Comparison of ENCODE assay signal across 32 cellular contexts in genomic region chr15:100434038-100434437, GRCh38.
"Had no signal": no experiment of that assay in that cellular context is flagged by ENCODE, and none has a peak within 500 bp of the region (broad histone marks: within the 10 kb centered on the region; RNA-seq: fewer than 3 reads in every experiment).

No MANE protein-coding gene starts in this region.

- H3K27me3 ChIP-seq: MG63 had no signal

- H3K36me3 ChIP-seq: MG63 had no signal

- H3K9me3 ChIP-seq: MG63 had no signal

- DNase-seq: Karpas-422, Kasumi-1, MG63, MM.1S, NCI-H1048, NCI-H1092, NCI-H1092 treated with DMSO at 0.1 percent for 48 hours, NCI-H1105, NCI-H1105 treated with DMSO at 0.1 percent for 48 hours, NCI-H1417, NCI-H1417 treated with DMSO at 0.1 percent for 48 hours, NCI-H1436, NCI-H1436 treated with DMSO at 0.1 percent for 48 hours, NCI-H146, NCI-H1694, NCI-H1694 treated with DMSO at 0.1 percent for 48 hours, NCI-H187, NCI-H187 treated with DMSO at 0.1 percent for 48 hours, NCI-H1930, NCI-H2029, NCI-H2029 treated with DMSO at 0.1 percent for 48 hours, NCI-H2081, NCI-H2081 treated with DMSO at 0.1 percent for 48 hours, NCI-H2107, NCI-H2171, NCI-H2171 treated with DMSO at 0.1 percent for 48 hours, NCI-H2227 treated with DMSO at 0.1 percent for 48 hours, NCI-H345, NCI-H446, NCI-H446 treated with DMSO at 0.1 percent for 48 hours, NCI-H510A, NCI-H510A treated with DMSO at 0.1 percent for 48 hours had no signal

- H3K4me3 ChIP-seq: MG63 had no signal
